In the genomic region with DNA sequence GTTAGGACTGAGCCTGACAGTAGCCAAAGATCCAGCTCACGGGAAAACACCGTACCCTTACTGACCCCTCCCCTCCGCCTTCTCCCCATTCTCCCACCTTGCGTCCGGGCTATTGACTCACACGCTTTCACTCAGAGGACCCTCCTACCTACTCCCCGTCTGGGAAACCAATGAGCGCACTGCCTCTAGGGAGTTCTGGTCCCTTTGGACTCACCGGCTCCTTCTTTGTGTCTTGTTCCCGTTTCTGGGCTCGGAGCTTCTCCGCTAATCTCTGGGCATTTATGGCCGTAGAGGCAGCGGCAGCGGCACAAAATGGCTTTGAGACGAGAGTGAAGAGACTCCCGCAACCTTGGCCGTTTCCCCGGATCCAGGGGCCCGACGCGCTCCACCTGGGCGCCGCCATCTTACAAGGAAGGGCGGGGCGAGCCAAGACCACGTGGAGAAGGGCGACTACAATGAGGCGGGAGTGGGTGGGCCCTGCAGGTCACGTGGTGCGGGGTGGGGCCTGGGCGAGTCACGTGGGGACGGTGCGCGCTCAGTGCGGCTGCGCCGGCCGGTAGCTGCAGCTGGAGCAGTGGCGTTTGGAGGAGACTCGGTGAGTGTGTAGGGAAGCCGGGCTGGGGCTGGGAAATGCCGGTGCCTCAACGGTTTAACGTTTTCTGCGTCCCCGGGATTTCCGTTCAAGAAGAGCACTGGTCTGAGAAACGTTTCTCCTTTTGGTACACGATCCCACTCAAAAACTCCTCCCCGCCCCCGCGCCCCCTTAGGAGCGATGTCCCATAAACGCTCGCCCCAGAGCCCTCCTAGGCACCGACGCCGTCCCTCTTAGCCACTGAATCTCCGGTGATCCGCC, we compare ENCODE assay signal across 8 cellular contexts. TPM values are rescaled to one million over a fixed set of nuclear protein-coding genes. Genes with fewer than 3 reads are reported as not detected.
A peak's percentile ranks its signal among the peaks of the same experiment; 100 is the strongest.
DNase-seq lines count a peak whose midpoint lies in the region; ATAC-seq and TF ChIP-seq lines count a peak whose summit lies in the region.

A gene (plus strand): TSS at position 547 of the 853 bp plus-strand sequence. CDS start 23,220 bp downstream, outside the sequence.
A gene with protein sequence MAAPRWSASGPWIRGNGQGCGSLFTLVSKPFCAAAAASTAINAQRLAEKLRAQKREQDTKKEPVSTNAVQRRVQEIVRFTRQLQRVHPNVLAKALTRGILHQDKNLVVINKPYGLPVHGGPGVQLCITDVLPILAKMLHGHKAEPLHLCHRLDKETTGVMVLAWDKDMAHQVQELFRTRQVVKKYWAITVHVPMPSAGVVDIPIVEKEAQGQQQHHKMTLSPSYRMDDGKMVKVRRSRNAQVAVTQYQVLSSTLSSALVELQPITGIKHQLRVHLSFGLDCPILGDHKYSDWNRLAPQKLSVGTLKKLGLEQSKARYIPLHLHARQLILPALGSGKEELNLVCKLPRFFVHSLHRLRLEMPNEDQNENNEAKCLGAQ (minus strand): TSS at position 415 of the 853 bp plus-strand sequence. CDS start 12 bp downstream, at position 403.

- H3K27ac ChIP-seq in DND-41 (ENCODE audit: low read length) (peak within 1 kb of the TSS; percentile 78), KOPT-K1 (ENCODE audit: low read depth, low read length, poor library complexity, severe bottlenecking) (peak within 1 kb of the TSS; percentile 65), Peyer's patch (peak within 1 kb of the TSS; percentile 65 to 70 (median 67)), esophagus muscularis mucosa (replicated peaks in 1 of 4) (peak within 1 kb of the TSS; percentile 76 to 83 (median 78))

- H3K9me3 ChIP-seq in DND-41 (ENCODE audit: insufficient read depth, low read length, severe bottlenecking), result no peaks in the 10 kb centered on the region
- no peaks in the 10 kb centered on the region for H3K9me3 ChIP-seq in KOPT-K1 (ENCODE audit: insufficient read depth, low read length, poor library complexity, severe bottlenecking)
- H3K9me3 ChIP-seq in Peyer's patch, result no peaks in the 10 kb centered on the region
- H3K9me3 ChIP-seq in esophagus muscularis mucosa, result no peaks in the 10 kb centered on the region

- peaks cover 66% of the 10 kb centered on the region for H3K79me2 ChIP-seq in DND-41 (ENCODE audit: insufficient read depth, low read length)

- DNase-seq in DND-41 (peak; percentile 99), Peyer's patch (peak; percentile 99 to 100 (median 99)), esophagus muscularis mucosa (ENCODE audit: extremely low spot score) (peak; percentile 100), myocyte (ENCODE audit: low read depth) (peak; percentile 97)
- peak; percentile 99 to 100 for DNase-seq in activated T-cell treated with anti-CD3 and anti-CD28 coated beads, Interleukin-2, amount 50 U/mL, for 48 hours
- DNase-seq in stimulated activated CD8-positive, alpha-beta memory T cell treated with anti-CD3 and anti-CD28 coated beads, Interleukin-7, amount 100 ng/mL, for 4 hours (ENCODE audit: low read depth in 2 of 2), result peak; percentile 97 to 98

- H3K4me1 ChIP-seq in DND-41 (ENCODE audit: insufficient read depth, low read length) (peaks cover 34% of the 10 kb centered on the region), Peyer's patch (peaks cover 0 to 34% (median 5%) of the 10 kb centered on the region in 4 donors), esophagus muscularis mucosa (peaks cover 20 to 34% (median 25%) of the 10 kb centered on the region in 4 donors)

- peak within 1 kb of the TSS; percentile 88 for H2AFZ ChIP-seq in DND-41 (ENCODE audit: low read depth, low read length)

- TF ChIP-seq CTCF in DND-41 (IDR thresholded peaks at IDR 0.05; ENCODE audit: borderline replicate concordance, extremely low read depth, low read length, poor library complexity, severe bottlenecking), result no peak
- no peak for TF ChIP-seq CTCF in Peyer's patch (IDR thresholded peaks at IDR 0.05)
- peak in 1 of 3 experiments; percentile 16 for TF ChIP-seq CTCF in esophagus muscularis mucosa (IDR thresholded peaks at IDR 0.05)

- peak within 1 kb of the TSS; percentile 59 to 75 for H3K4me3 ChIP-seq in DND-41 (ENCODE audit: low read depth in 1 of 2, low read length in 2 of 2)
- peak within 1 kb of the TSS; percentile 77 to 90 (median 85) for H3K4me3 ChIP-seq in Peyer's patch
- peak within 1 kb of the TSS; percentile 69 to 89 (median 80) for H3K4me3 ChIP-seq in esophagus muscularis mucosa

- TF ChIP-seq EP300 in esophagus muscularis mucosa (IDR thresholded peaks at IDR 0.05), result no peak

- intact Hi-C loops in esophagus muscularis mucosa (cut with DNase I), result loop anchor here (5.0 kb wide), 1 partner anchor 56 kb away; a partner anchor contains a TSS

- H4K20me1 ChIP-seq in DND-41 (ENCODE audit: insufficient read depth, low read length), result no peaks in the 10 kb centered on the region

- TF ChIP-seq POLR2A in Peyer's patch (IDR thresholded peaks at IDR 0.05), result peak; percentile 75 to 94
- peak; percentile 60 for TF ChIP-seq POLR2A in esophagus muscularis mucosa (IDR thresholded peaks at IDR 0.05; ENCODE audit: low read depth)

- H3K27me3 ChIP-seq in DND-41 (ENCODE audit: insufficient read depth, low read length, poor library complexity) (no peaks in the 10 kb centered on the region), Peyer's patch (no peaks in the 10 kb centered on the region), esophagus muscularis mucosa (no peaks in the 10 kb centered on the region)

- peak; percentile 93 for ATAC-seq in DND-41 (ENCODE audit: insufficient read depth, low read depth)
- ATAC-seq in GM21825 (IDR thresholded peaks at IDR 0.05; ENCODE audit: unreplicated experiment), result peak; percentile 97

- peak within 1 kb of the TSS; percentile 60 for H3K9ac ChIP-seq in DND-41 (ENCODE audit: low read depth, low read length)

- H3K36me3 ChIP-seq in DND-41 (ENCODE audit: insufficient read depth, low read length) (peaks cover 31% of the 10 kb centered on the region), KOPT-K1 (ENCODE audit: insufficient read depth, low read length) (peaks cover 33% of the 10 kb centered on the region), Peyer's patch (peaks cover 0 to 26% (median 0%) of the 10 kb centered on the region in 3 donors), esophagus muscularis mucosa (peaks cover 6 to 36% (median 26%) of the 10 kb centered on the region in 4 donors)

- H3K4me2 ChIP-seq in DND-41 (ENCODE audit: insufficient read depth, low read length), result peak within 1 kb of the TSS; percentile 79

- WGBS in esophagus muscularis mucosa, result 0% methylated on average over 45 of the region's 62 CpGs

RNA-seq across cellular contexts. Expression of the first gene that starts in this region (rescaled TPM):
- total RNA-seq in Peyer's patch, result 10 to 100 TPM; 22.9 to 36.9 (median 29.5) TPM
- 10 to 100 TPM; 14.1 to 22.8 (median 17.9) TPM for total RNA-seq in esophagus muscularis mucosa
- total RNA-seq in myocyte, result 33.8 and 34.2 TPM in 2 replicates
- 27.1 TPM for polyA plus RNA-seq in myocyte (2012)

RNA-seq across cellular contexts. Expression of the second gene that starts in this region (rescaled TPM):
- total RNA-seq in Peyer's patch, result 10 to 100 TPM; 11.7 to 35.3 (median 23.6) TPM
- 10 to 100 TPM; 15.0 to 19.9 (median 17.6) TPM for total RNA-seq in esophagus muscularis mucosa
- total RNA-seq in myocyte, result 37.6 and 47.0 TPM in 2 replicates
- 24.8 TPM for polyA plus RNA-seq in myocyte (2012)

Comparison
In these comparisons a context has a peak if more than half of its experiments do, and no peak if none do; other contexts are left out.
1. Peak in every context shown above with its lines: DNase-seq, ATAC-seq, H3K4me3 ChIP-seq and H3K27ac ChIP-seq.